In genomic region chr20:63955281-63955845, GRCh38 we compare ENCODE assay signal across 8 cellular contexts. TPM values are rescaled to one million over a fixed set of nuclear protein-coding genes. Genes with fewer than 3 reads are reported as not detected.
DNase-seq lines count a peak whose midpoint lies in the region; ATAC-seq and TF ChIP-seq lines count a peak whose summit lies in the region.

No MANE protein-coding gene starts in this region.

- no peak overlapping the region for H3K27ac Mint-ChIP-seq in natural killer cell treated with Interleukin-12 subunit alpha and Interleukin-12 subunit beta and Interleukin-15 and Interleukin-18, amount 100 ng/mL, for 72 hours

- in situ Hi-C loops in Caki2 (cut with HindIII; ENCODE audit: low pct_unique_long_range_greater_than_20kb, low sequenced_read_pairs), result no loop called here

- peak overlapping the region; percentile 66 for H3K4me3 Mint-ChIP-seq in natural killer cell treated with Interleukin-12 subunit alpha and Interleukin-12 subunit beta and Interleukin-15 and Interleukin-18, amount 100 ng/mL, for 72 hours

- H3K9me3 ChIP-seq in KOPT-K1 (ENCODE audit: insufficient read depth, low read length, poor library complexity, severe bottlenecking), result no peaks in the 10 kb centered on the region
- H3K9me3 ChIP-seq in fibroblast of lung (ENCODE audit: control insufficient read depth, insufficient read depth, low read depth, low read length), result no peaks in the 10 kb centered on the region

- H3K27me3 ChIP-seq in fibroblast of lung (ENCODE audit: control insufficient read depth, insufficient read depth, low read length), result no peaks in the 10 kb centered on the region

- H4K20me1 ChIP-seq in fibroblast of lung (ENCODE audit: control insufficient read depth, extremely low read depth, insufficient read depth, low read length), result no peaks in the 10 kb centered on the region

- no peaks in the 10 kb centered on the region for H3K27me3 Mint-ChIP-seq in natural killer cell treated with Interleukin-12 subunit alpha and Interleukin-12 subunit beta and Interleukin-15 and Interleukin-18, amount 100 ng/mL, for 72 hours

- H3K36me3 ChIP-seq in KOPT-K1 (ENCODE audit: insufficient read depth, low read length), result peaks cover 27% of the 10 kb centered on the region
- peaks cover 12% of the 10 kb centered on the region for H3K36me3 ChIP-seq in fibroblast of lung (ENCODE audit: control insufficient read depth, insufficient read depth, low read length)

- peak; percentile 49 for DNase-seq in Caki2 (ENCODE audit: low read depth)
- peak; percentile 60 for DNase-seq in activated T-cell treated with anti-CD3 and anti-CD28 coated beads, Interleukin-2, amount 50 U/mL, for 1 hour
- DNase-seq in fibroblast of lung (ENCODE audit: low read depth in 2 of 2), result peak; percentile 28 to 33
- DNase-seq in natural killer cell treated with Interleukin-12 subunit alpha and Interleukin-12 subunit beta and Interleukin-15 and Interleukin-18, amount 100 ng/mL, for 72 hours (ENCODE audit: low spot score), result no peak
- DNase-seq in NCI-H2081 treated with DMSO at 0.1 percent for 48 hours (lab: John Stamatoyannopoulos, UW), result no peak
- no peak for DNase-seq in NCI-H1092 (lab: John Stamatoyannopoulos, UW)

- peak overlapping the region; percentile 87 for H3K9ac ChIP-seq in fibroblast of lung (ENCODE audit: insufficient read depth, low read length)

- H3K79me2 ChIP-seq in fibroblast of lung (ENCODE audit: control insufficient read depth, insufficient read depth, low read length), result peaks cover 50% of the 10 kb centered on the region

- TF ChIP-seq CTCF in fibroblast of lung (conservative IDR thresholded peaks at IDR 0.05 in 1 of 2, IDR thresholded peaks at IDR 0.05 in 1 of 2; ENCODE audit: low read depth in 1 of 2, low read length in 2 of 2), result peak in 1 of 2 donors; percentile 36

- no peaks in the 10 kb centered on the region for H3K9me3 Mint-ChIP-seq in natural killer cell treated with Interleukin-12 subunit alpha and Interleukin-12 subunit beta and Interleukin-15 and Interleukin-18, amount 100 ng/mL, for 72 hours

- no peak overlapping the region for H2AFZ ChIP-seq in fibroblast of lung (ENCODE audit: low read length)

- peaks cover 13 to 15% of the 10 kb centered on the region in 2 donors for H3K4me1 Mint-ChIP-seq in natural killer cell treated with Interleukin-12 subunit alpha and Interleukin-12 subunit beta and Interleukin-15 and Interleukin-18, amount 100 ng/mL, for 72 hours (ENCODE audit: low read depth in 2 of 2)

- H3K4me2 ChIP-seq in fibroblast of lung (ENCODE audit: extremely low read depth, insufficient read depth, low read length), result peak overlapping the region; percentile 95

- no peaks in the 10 kb centered on the region for H3K36me3 Mint-ChIP-seq in natural killer cell treated with Interleukin-12 subunit alpha and Interleukin-12 subunit beta and Interleukin-15 and Interleukin-18, amount 100 ng/mL, for 72 hours

- H3K27ac ChIP-seq in KOPT-K1 (ENCODE audit: low read depth, low read length, poor library complexity, severe bottlenecking) (peak overlapping the region; percentile 96), fibroblast of lung (ENCODE audit: insufficient read depth, low read length) (peak overlapping the region; percentile 77)

- peak overlapping the region; percentile 73 to 97 (median 90) for H3K4me3 ChIP-seq in fibroblast of lung (replicated peaks in 1 of 4; ENCODE audit: control extremely low read depth in 1 of 4, insufficient read depth in 1 of 4, low read depth in 3 of 4, low read length in 4 of 4)

- ATAC-seq in GM21367 (IDR thresholded peaks at IDR 0.05; ENCODE audit: unreplicated experiment), result peak; percentile 13
- peak; percentile 37 for ATAC-seq in natural killer cell treated with Interleukin-12 subunit alpha and Interleukin-12 subunit beta and Interleukin-15 and Interleukin-18, amount 100 ng/mL, for 72 hours

- H3K4me1 ChIP-seq in fibroblast of lung (ENCODE audit: control insufficient read depth, extremely low read depth, insufficient read depth, low read length), result peaks cover 28% of the 10 kb centered on the region

RNA-seq across cellular contexts. Expression of gene UCKL1, which starts 0.9 kb away (rescaled TPM):
- 31.0 and 46.9 TPM in 2 replicates for total RNA-seq in Caki2 (2014; rRNA removed; shearing (Covaris generic); ENCODE audit: low replicate concordance)
- 20.8 and 27.9 TPM in 2 replicates for total RNA-seq in fibroblast of lung
- 16.4 and 16.7 TPM in 2 replicates for polyA plus RNA-seq in fibroblast of lung
- polyA plus RNA-seq in fibroblast of lung (2012), result 17.6 and 20.6 TPM in 2 replicates
- 16.2 and 19.7 TPM in 2 replicates for polyA minus RNA-seq in fibroblast of lung (ENCODE audit: low replicate concordance)
- total RNA-seq in natural killer cell treated with Interleukin-12 subunit alpha and Interleukin-12 subunit beta and Interleukin-15 and Interleukin-18, amount 100 ng/mL, for 72 hours, result 10 to 100 TPM; 32.6 to 52.9 TPM

RNA-seq across cellular contexts. Expression of gene ZNF512B, which starts 14.4 kb away (rescaled TPM):
- 5.8 and 6.6 TPM in 2 replicates for total RNA-seq in Caki2 (2014; rRNA removed; shearing (Covaris generic); ENCODE audit: low replicate concordance)
- 6.4 and 8.4 TPM in 2 replicates for total RNA-seq in fibroblast of lung
- polyA plus RNA-seq in fibroblast of lung, result 3.5 and 3.7 TPM in 2 replicates
- polyA plus RNA-seq in fibroblast of lung (2012), result 12.4 and 12.9 TPM in 2 replicates
- 11.4 and 14.8 TPM in 2 replicates for polyA minus RNA-seq in fibroblast of lung (ENCODE audit: low replicate concordance)
- total RNA-seq in natural killer cell treated with Interleukin-12 subunit alpha and Interleukin-12 subunit beta and Interleukin-15 and Interleukin-18, amount 100 ng/mL, for 72 hours, result 10 to 100 TPM in 1 of 2 donors, 1 to 10 TPM in 1; 9.6 to 13.8 TPM

RNA-seq across cellular contexts. Expression of gene SAMD10, which starts 24.1 kb away (rescaled TPM):
- 0.95 and 1.2 TPM in 2 replicates for total RNA-seq in Caki2 (2014; rRNA removed; shearing (Covaris generic); ENCODE audit: low replicate concordance)
- total RNA-seq in fibroblast of lung, result 0.77 and 0.99 TPM in 2 replicates
- 0.37 and 0.86 TPM in 2 replicates for polyA plus RNA-seq in fibroblast of lung
- polyA plus RNA-seq in fibroblast of lung (2012), result 1.2 and 3.3 TPM in 2 replicates
- 0.27 and 1.4 TPM in 2 replicates for polyA minus RNA-seq in fibroblast of lung (ENCODE audit: low replicate concordance)
- 10 to 100 TPM; 33.3 to 33.6 TPM for total RNA-seq in natural killer cell treated with Interleukin-12 subunit alpha and Interleukin-12 subunit beta and Interleukin-15 and Interleukin-18, amount 100 ng/mL, for 72 hours

RNA-seq across cellular contexts. Expression of gene PRPF6, which starts 25.6 kb away (rescaled TPM):
- total RNA-seq in Caki2 (2014; rRNA removed; shearing (Covaris generic); ENCODE audit: low replicate concordance), result 126 and 130 TPM in 2 replicates
- 52.0 and 55.2 TPM in 2 replicates for total RNA-seq in fibroblast of lung
- 28.2 and 40.5 TPM in 2 replicates for polyA plus RNA-seq in fibroblast of lung
- 48.5 and 62.9 TPM in 2 replicates for polyA plus RNA-seq in fibroblast of lung (2012)
- polyA minus RNA-seq in fibroblast of lung (ENCODE audit: low replicate concordance), result 58.5 and 85.6 TPM in 2 replicates
- total RNA-seq in natural killer cell treated with Interleukin-12 subunit alpha and Interleukin-12 subunit beta and Interleukin-15 and Interleukin-18, amount 100 ng/mL, for 72 hours, result 10 to 100 TPM; 65.9 to 87.7 TPM

Comparison
In these comparisons a context has a peak if more than half of its experiments do, and no peak if none do; other contexts are left out.
1. DNase-seq: peak in Caki2 (single experiment), activated T-cell treated with anti-CD3 and anti-CD28 coated beads, Interleukin-2, amount 50 U/mL, for 1 hour (single experiment) and fibroblast of lung (2 of 2); none in natural killer cell treated with Interleukin-12 subunit alpha and Interleukin-12 subunit beta and Interleukin-15 and Interleukin-18, amount 100 ng/mL, for 72 hours (single experiment), NCI-H2081 treated with DMSO at 0.1 percent for 48 hours (single experiment) and NCI-H1092 (single experiment).
2. RNA of gene SAMD10, which starts 24.1 kb away (total RNA-seq): 33.3 to 33.6 TPM in natural killer cell treated with Interleukin-12 subunit alpha and Interleukin-12 subunit beta and Interleukin-15 and Interleukin-18, amount 100 ng/mL, for 72 hours; 0.77 to 0.99 TPM in fibroblast of lung and 0.95 to 1.2 TPM in Caki2; every median in the first group is over 10 times any median in the second.